Comparison of ENCODE assay signal across 17 cellular contexts in the genomic region with DNA sequence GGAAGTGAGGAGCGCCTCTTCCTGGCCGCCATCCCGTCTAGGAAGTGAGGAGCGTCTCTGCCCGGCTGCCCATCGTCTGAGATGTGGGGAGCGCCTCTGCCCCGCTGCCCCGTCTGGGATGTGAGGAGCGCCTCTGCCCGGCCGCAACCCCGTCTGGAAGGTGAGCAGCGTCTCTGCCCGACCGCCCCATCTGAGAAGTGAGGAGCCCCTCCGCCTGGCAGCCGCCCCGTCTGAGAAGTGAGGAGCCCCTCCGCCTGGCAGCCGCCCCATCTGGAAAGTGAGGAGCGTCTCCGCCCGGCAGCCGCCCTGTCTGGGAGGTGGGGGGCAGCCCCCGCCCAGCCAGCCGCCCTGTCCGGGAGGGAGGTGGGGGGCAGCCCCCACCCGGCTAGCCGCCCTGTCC. TPM values are rescaled to one million over a fixed set of nuclear protein-coding genes. Genes with fewer than 3 reads are reported as not detected.
"Had no signal": no experiment of that assay in that cellular context is flagged by ENCODE, and none has a peak within 500 bp of the region (broad histone marks: within the 10 kb centered on the region; RNA-seq: fewer than 3 reads in every experiment).

No MANE protein-coding gene starts in this region.

RNA-seq across cellular contexts. Expression of a gene that starts 14.4 kb away (rescaled TPM):
- total RNA-seq: hepatocyte, left cardiac atrium, left colon, left lobe of liver, left lung, left ventricle myocardium inferior, left ventricle myocardium superior, lower leg skin, lung microvascular endothelial cell, mammary epithelial cell, mesothelial cell of epicardium, mucosa of descending colon, myocyte had no signal
- polyA plus RNA-seq: hepatocyte; immature natural killer cell; keratinocyte; liver; mammary epithelial cell; naive thymus-derived CD4-positive, alpha-beta T cell had no signal

RNA-seq across cellular contexts. Expression of a gene that starts 27.0 kb away (rescaled TPM):
- total RNA-seq: hepatocyte, left lobe of liver, left ventricle myocardium superior, lung microvascular endothelial cell, mammary epithelial cell, mesothelial cell of epicardium, myocyte had no signal
- polyA plus RNA-seq: hepatocyte, keratinocyte, mammary epithelial cell had no signal
